Comparison of ENCODE assay signal across 28 cellular contexts in the genomic region with DNA sequence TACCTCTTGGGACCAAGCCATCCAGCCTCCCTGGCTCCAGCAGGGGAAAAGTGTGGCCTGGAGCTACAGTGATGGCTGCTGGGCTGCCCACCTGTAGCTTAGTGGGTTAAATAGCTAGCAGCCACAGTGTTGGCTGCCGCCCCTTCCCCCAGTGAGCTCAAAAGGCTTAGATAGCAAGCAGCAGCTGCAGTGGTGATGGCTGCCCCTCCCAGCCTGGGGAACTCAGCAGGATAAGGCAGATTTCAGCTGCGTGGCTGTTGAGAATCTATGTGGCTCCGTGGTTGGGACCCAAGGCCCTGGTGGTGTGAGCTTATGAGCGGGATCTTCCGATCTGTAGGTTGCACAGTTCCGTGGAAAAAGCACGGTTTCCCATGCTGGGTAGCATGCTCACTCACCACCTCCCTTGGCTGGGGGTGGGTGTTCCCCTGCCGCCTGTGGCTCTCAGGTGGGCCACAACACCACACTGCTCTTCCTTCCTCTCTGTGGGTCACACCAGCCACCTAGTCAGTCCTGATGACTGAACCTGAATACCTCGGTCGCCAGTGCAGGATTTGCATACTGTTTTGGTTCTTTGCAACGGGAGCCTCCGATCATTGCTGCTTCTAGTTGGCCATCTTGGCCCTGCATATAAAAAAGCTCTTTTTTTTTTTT.
"Had no signal": no experiment of that assay in that cellular context is flagged by ENCODE, and none has a peak within 500 bp of the region (broad histone marks: within the 10 kb centered on the region; RNA-seq: fewer than 3 reads in every experiment).

No MANE protein-coding gene starts in this region.

- H3K4me3 ChIP-seq: MG63, PC-9, SK-N-MC had no signal

- DNase-seq: activated CD4-positive, alpha-beta T cell treated with anti-CD3 and anti-CD28 coated beads for 36 hours; activated CD4-positive, alpha-beta T cell treated with anti-CD3 and anti-CD28 coated beads, Interleukin-2, amount 10 ng/mL, durations not matched to agents 7 days and 5 days; activated CD4-positive, alpha-beta T cell treated with anti-CD3 and anti-CD28 coated beads, Interleukin-2, amount 50 U/mL, for 48 hours; activated CD8-positive, alpha-beta T cell treated with anti-CD3 and anti-CD28 coated beads, Interleukin-2, amount 10 ng/mL, durations not matched to agents 7 days and 5 days; activated gamma-delta T cell treated with Interleukin-2 at 50 U/mL for 16 hours; activated naive CD4-positive, alpha-beta T cell treated with anti-CD3 and anti-CD28 coated beads for 36 hours; activated naive CD8-positive, alpha-beta T cell treated with anti-CD3 and anti-CD28 coated beads, Interleukin-2, amount 50 U/mL, for 24 hours; activated T-cell treated with anti-CD3 and anti-CD28 coated beads, Interleukin-2, amount 50 U/mL, for 4 hours; anterior cingulate cortex; caudate nucleus; cerebellar nuclear complex; Kasumi-1; KG1; MG63; NCI-H1092; NCI-H1436 treated with DMSO at 0.1 percent for 48 hours; NCI-H1694 treated with DMSO at 0.1 percent for 48 hours; NCI-H2029; NCI-H510A; NCI-H69; PC-9; SIG-M5; T1000 had no signal

- H3K9me3 ChIP-seq: MG63 had no signal

- H3K4me3 Mint-ChIP-seq: activated CD4-positive, alpha-beta T cell treated with anti-CD3 and anti-CD28 coated beads for 36 hours; activated CD4-positive, alpha-beta T cell treated with anti-CD3 and anti-CD28 coated beads, Interleukin-2, amount 10 ng/mL, durations not matched to agents 7 days and 5 days; activated CD8-positive, alpha-beta T cell treated with anti-CD3 and anti-CD28 coated beads, Interleukin-2, amount 10 ng/mL, durations not matched to agents 7 days and 5 days; activated naive CD4-positive, alpha-beta T cell treated with anti-CD3 and anti-CD28 coated beads for 36 hours; activated naive CD8-positive, alpha-beta T cell; activated naive CD8-positive, alpha-beta T cell treated with anti-CD3 and anti-CD28 coated beads, Interleukin-2, amount 50 U/mL, for 24 hours; activated T-cell treated with anti-CD3 and anti-CD28 coated beads, Interleukin-2, amount 50 U/mL, for 4 hours; activated T-helper 1 cell treated with anti-CD3 and anti-CD28 coated beads, Interleukin-12 subunit alpha, Interleukin-12 subunit beta, Interleukin-2, Interleukin-4 antibody, amounts not matched to agents 30 ng/mL and 10 ng/mL and 1 ng/mL, durations not matched to agents 14 hours and 24 hours and 36 hours; brain had no signal

- H3K27ac Mint-ChIP-seq: activated CD4-positive, alpha-beta T cell treated with anti-CD3 and anti-CD28 coated beads for 36 hours; activated CD4-positive, alpha-beta T cell treated with anti-CD3 and anti-CD28 coated beads, Interleukin-2, amount 10 ng/mL, durations not matched to agents 7 days and 5 days; activated CD8-positive, alpha-beta T cell treated with anti-CD3 and anti-CD28 coated beads, Interleukin-2, amount 10 ng/mL, durations not matched to agents 7 days and 5 days; activated naive CD4-positive, alpha-beta T cell treated with anti-CD3 and anti-CD28 coated beads for 36 hours; activated naive CD8-positive, alpha-beta T cell; activated naive CD8-positive, alpha-beta T cell treated with anti-CD3 and anti-CD28 coated beads, Interleukin-2, amount 50 U/mL, for 24 hours; activated T-helper 1 cell treated with anti-CD3 and anti-CD28 coated beads, Interleukin-12 subunit alpha, Interleukin-12 subunit beta, Interleukin-2, Interleukin-4 antibody, amounts not matched to agents 30 ng/mL and 10 ng/mL and 1 ng/mL, durations not matched to agents 14 hours and 24 hours and 36 hours; brain had no signal

- H3K4me1 Mint-ChIP-seq: activated CD4-positive, alpha-beta T cell treated with anti-CD3 and anti-CD28 coated beads for 36 hours; activated CD4-positive, alpha-beta T cell treated with anti-CD3 and anti-CD28 coated beads, Interleukin-2, amount 10 ng/mL, durations not matched to agents 7 days and 5 days; activated naive CD8-positive, alpha-beta T cell treated with anti-CD3 and anti-CD28 coated beads, Interleukin-2, amount 50 U/mL, for 24 hours; brain had no signal

- H3K36me3 Mint-ChIP-seq: activated naive CD8-positive, alpha-beta T cell; brain had no signal

- H3K27me3 Mint-ChIP-seq: activated CD4-positive, alpha-beta T cell treated with anti-CD3 and anti-CD28 coated beads for 36 hours; activated CD4-positive, alpha-beta T cell treated with anti-CD3 and anti-CD28 coated beads, Interleukin-2, amount 10 ng/mL, durations not matched to agents 7 days and 5 days; activated naive CD8-positive, alpha-beta T cell; activated naive CD8-positive, alpha-beta T cell treated with anti-CD3 and anti-CD28 coated beads, Interleukin-2, amount 50 U/mL, for 24 hours; brain had no signal

- H3K27me3 ChIP-seq: MG63 had no signal

- H3K27ac ChIP-seq: PC-9, RWPE1, SK-N-MC had no signal

- H3K36me3 ChIP-seq: MG63 had no signal
